8 cellular contexts compared by ENCODE assay signal in the genomic region with DNA sequence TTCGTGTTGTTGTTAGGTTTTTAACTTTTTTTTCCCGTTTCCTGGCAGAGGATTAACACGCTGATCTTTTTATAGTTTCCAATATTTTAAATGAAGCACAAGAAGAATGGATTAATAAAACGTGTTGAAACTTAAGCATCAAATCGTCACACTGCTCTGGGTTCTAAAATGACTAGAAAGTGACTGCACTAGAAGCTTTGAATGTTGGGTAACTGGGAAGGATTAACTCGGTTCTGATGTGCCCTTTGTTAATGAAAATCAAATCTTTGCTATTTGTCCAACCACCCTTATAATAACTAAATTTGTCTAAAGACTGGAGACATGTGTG.
DNase-seq lines count a peak whose midpoint lies in the region; ATAC-seq and TF ChIP-seq lines count a peak whose summit lies in the region.

No MANE protein-coding gene starts in this region.

- H3K36me3 ChIP-seq in left ventricle myocardium inferior (no peaks in the 10 kb centered on the region), Peyer's patch (no peaks in the 10 kb centered on the region), fibroblast of lung (ENCODE audit: control insufficient read depth, insufficient read depth, low read length) (no peaks in the 10 kb centered on the region), skeletal muscle tissue (ENCODE audit: control insufficient read depth in 3 of 3, insufficient read depth in 3 of 3, low read length in 3 of 3) (no peaks in the 10 kb centered on the region), mucosa of descending colon (ENCODE audit: low read depth) (no peaks in the 10 kb centered on the region)

- H3K9ac ChIP-seq in fibroblast of lung (ENCODE audit: insufficient read depth, low read length): peak overlapping the region; percentile 88
- peak overlapping the region; percentile 78 to 94 (median 93) for H3K9ac ChIP-seq in skeletal muscle tissue (ENCODE audit: low read depth in 1 of 3, low read length in 3 of 3)

- H3K4me1 ChIP-seq in left ventricle myocardium inferior (peaks cover 19% of the 10 kb centered on the region), Peyer's patch (no peaks in the 10 kb centered on the region), fibroblast of lung (ENCODE audit: control insufficient read depth, extremely low read depth, insufficient read depth, low read length) (peaks cover 10% of the 10 kb centered on the region), skeletal muscle tissue (ENCODE audit: control insufficient read depth in 3 of 3, insufficient read depth in 3 of 3, low read length in 3 of 3) (peaks cover 4 to 11% (median 10%) of the 10 kb centered on the region in 3 donors), mucosa of descending colon (ENCODE audit: low read depth) (peaks cover 8% of the 10 kb centered on the region)

- H2AFZ ChIP-seq in fibroblast of lung (ENCODE audit: low read length): peak overlapping the region; percentile 74

- intact Hi-C loops in left ventricle myocardium inferior (cut with micrococcal nuclease) (loop anchor here (10.0 kb wide), 1 partner anchor 166 kb away; no protein-coding TSS in a partner anchor), left ventricle myocardium superior (cut with micrococcal nuclease) (no loop called here), mucosa of descending colon (cut with DNase I, micrococcal nuclease) (loop anchor here in 1 of 2 donors (5.0 kb wide), 1 partner anchor 101 kb away; a partner anchor contains a TSS)

- H3K27ac ChIP-seq in left ventricle myocardium inferior (replicated peaks): peak overlapping the region; percentile 94
- H3K27ac ChIP-seq in Peyer's patch: peak overlapping the region; percentile 64 to 87 (median 74)
- H3K27ac ChIP-seq in fibroblast of lung (ENCODE audit: insufficient read depth, low read length): peak overlapping the region; percentile 100
- H3K27ac ChIP-seq in skeletal muscle tissue (ENCODE audit: low read depth, low read length): peak overlapping the region; percentile 91

- DNase-seq in left ventricle myocardium inferior (no peak), left ventricle myocardium superior (no peak), Peyer's patch (no peak), fibroblast of lung (ENCODE audit: low read depth in 2 of 2) (no peak), mucosa of descending colon (no peak), AML-193 (lab: John Stamatoyannopoulos, UW) (no peak)

- H4K20me1 ChIP-seq in fibroblast of lung (ENCODE audit: control insufficient read depth, extremely low read depth, insufficient read depth, low read length): no peaks in the 10 kb centered on the region

- no peak for TF ChIP-seq POLR2A in Peyer's patch (IDR thresholded peaks at IDR 0.05)

- H3K4me3 ChIP-seq in left ventricle myocardium inferior (peak overlapping the region; percentile 68), Peyer's patch (peak overlapping the region; percentile 45 to 56 (median 54)), fibroblast of lung (replicated peaks in 1 of 4; ENCODE audit: control extremely low read depth in 1 of 4, insufficient read depth in 1 of 4, low read depth in 3 of 4, low read length in 4 of 4) (peak overlapping the region; percentile 45 to 61 (median 59)), skeletal muscle tissue (ENCODE audit: low read length in 3 of 3) (peak overlapping the region; percentile 62 to 94 (median 90)), mucosa of descending colon (no peak overlapping the region)

- peak overlapping the region; percentile 100 for H3K4me2 ChIP-seq in fibroblast of lung (ENCODE audit: extremely low read depth, insufficient read depth, low read length)

- no peaks in the 10 kb centered on the region for H3K79me2 ChIP-seq in fibroblast of lung (ENCODE audit: control insufficient read depth, insufficient read depth, low read length)

- H3K27me3 ChIP-seq in left ventricle myocardium inferior (ENCODE audit: low read depth) (no peaks in the 10 kb centered on the region), Peyer's patch (no peaks in the 10 kb centered on the region), fibroblast of lung (ENCODE audit: control insufficient read depth, insufficient read depth, low read length) (no peaks in the 10 kb centered on the region), skeletal muscle tissue (ENCODE audit: control insufficient read depth in 3 of 3, insufficient read depth in 3 of 3, low read length in 3 of 3) (no peaks in the 10 kb centered on the region)

- TF ChIP-seq CTCF in left ventricle myocardium inferior (IDR thresholded peaks at IDR 0.05; ENCODE audit: borderline replicate concordance) (no peak), Peyer's patch (IDR thresholded peaks at IDR 0.05) (no peak), fibroblast of lung (conservative IDR thresholded peaks at IDR 0.05 in 1 of 2, IDR thresholded peaks at IDR 0.05 in 1 of 2; ENCODE audit: low read depth in 1 of 2, low read length in 2 of 2) (no peak), mucosa of descending colon (IDR thresholded peaks at IDR 0.05) (no peak)

- no peak for ATAC-seq in left ventricle myocardium superior
- no peak for ATAC-seq in mucosa of descending colon
- no peak for ATAC-seq in HG02981 (IDR thresholded peaks at IDR 0.05; ENCODE audit: unreplicated experiment)

- no peaks in the 10 kb centered on the region for H3K9me3 ChIP-seq in left ventricle myocardium inferior (replicated peaks)
- no peaks in the 10 kb centered on the region for H3K9me3 ChIP-seq in Peyer's patch
- no peaks in the 10 kb centered on the region for H3K9me3 ChIP-seq in fibroblast of lung (ENCODE audit: control insufficient read depth, insufficient read depth, low read depth, low read length)
- H3K9me3 ChIP-seq in skeletal muscle tissue (ENCODE audit: control insufficient read depth in 3 of 3, low read length in 3 of 3): no peaks in the 10 kb centered on the region
- no peaks in the 10 kb centered on the region for H3K9me3 ChIP-seq in mucosa of descending colon
